ENCODE assay signal across 19 cellular contexts in genomic region chr4:74378573-74378972, GRCh38. TPM values are rescaled to one million over a fixed set of nuclear protein-coding genes. Genes with fewer than 3 reads are reported as not detected.
DNase-seq lines count a peak whose midpoint lies in the region; ATAC-seq and TF ChIP-seq lines count a peak whose summit lies in the region.
"Had no signal": no experiment of that assay in that cellular context is flagged by ENCODE, and none has a peak within 500 bp of the region (broad histone marks: within the 10 kb centered on the region; RNA-seq: fewer than 3 reads in every experiment).

No MANE protein-coding gene starts in this region.

- peak overlapping the region; percentile 77 for H3K4me3 Mint-ChIP-seq in Calu3 (ENCODE audit: low read depth, unreplicated experiment)
- H3K4me3 Mint-ChIP-seq in activated T-helper 17 cell treated with anti-CD3 and anti-CD28 coated beads, Interleukin-2, amount 50 U/mL, for 72 hours = no peak overlapping the region
- no peak overlapping the region for H3K4me3 Mint-ChIP-seq in activated CD4-positive, alpha-beta T cell treated with anti-CD3 and anti-CD28 coated beads, Interleukin-2, amount 10 ng/mL, durations not matched to agents 7 days and 5 days
- H3K4me3 Mint-ChIP-seq in stimulated activated naive CD8-positive, alpha-beta T cell treated with anti-CD3 and anti-CD28 coated beads, Interleukin-15, amount 100 ng/mL, for 72 hours = no peak overlapping the region

- H3K27me3 Mint-ChIP-seq in Calu3 (ENCODE audit: unreplicated experiment) = no peaks in the 10 kb centered on the region
- peaks cover 11% of the 10 kb centered on the region for H3K27me3 Mint-ChIP-seq in activated T-helper 17 cell treated with anti-CD3 and anti-CD28 coated beads, Interleukin-2, amount 50 U/mL, for 72 hours
- no peaks in the 10 kb centered on the region for H3K27me3 Mint-ChIP-seq in activated CD4-positive, alpha-beta T cell treated with anti-CD3 and anti-CD28 coated beads, Interleukin-2, amount 10 ng/mL, durations not matched to agents 7 days and 5 days
- no peaks in the 10 kb centered on the region for H3K27me3 Mint-ChIP-seq in stimulated activated naive CD8-positive, alpha-beta T cell treated with anti-CD3 and anti-CD28 coated beads, Interleukin-15, amount 100 ng/mL, for 72 hours

- TF ChIP-seq CTCF in Calu3 (IDR thresholded peaks at IDR 0.05; ENCODE audit: unreplicated experiment) (no peak), cardiac fibroblast (IDR thresholded peaks at IDR 0.05; ENCODE audit: low read depth, low read length) (no peak), RWPE1 (conservative IDR thresholded peaks at IDR 0.05; ENCODE audit: low read depth) (no peak)

- POLR2A ChIA-PET in RWPE1 (lab: Yijun Ruan, JAX; ENCODE audit: low non-redundant PET) = interaction anchor here (1.1 kb wide), 1 partner anchor 62 kb away, joined by 4 read pairs; no protein-coding TSS in a partner anchor
- POLR2A ChIA-PET in activated CD4-positive, alpha-beta T cell treated with anti-CD3 and anti-CD28 coated beads, Interleukin-2, amount 10 ng/mL, durations not matched to agents 7 days and 5 days (lab: Charles Lee) = no interaction called here

- H3K36me3 Mint-ChIP-seq in Calu3 (ENCODE audit: insufficient read depth, unreplicated experiment) = peaks cover 100% of the 10 kb centered on the region
- no peaks in the 10 kb centered on the region for H3K36me3 Mint-ChIP-seq in activated T-helper 17 cell treated with anti-CD3 and anti-CD28 coated beads, Interleukin-2, amount 50 U/mL, for 72 hours (ENCODE audit: low read depth)
- no peaks in the 10 kb centered on the region for H3K36me3 Mint-ChIP-seq in activated CD4-positive, alpha-beta T cell treated with anti-CD3 and anti-CD28 coated beads, Interleukin-2, amount 10 ng/mL, durations not matched to agents 7 days and 5 days (ENCODE audit: low read depth)

- H3K4me1 Mint-ChIP-seq in Calu3 (ENCODE audit: low read depth, unreplicated experiment) = peaks cover 15% of the 10 kb centered on the region
- peaks cover 5% of the 10 kb centered on the region for H3K4me1 Mint-ChIP-seq in activated T-helper 17 cell treated with anti-CD3 and anti-CD28 coated beads, Interleukin-2, amount 50 U/mL, for 72 hours
- H3K4me1 Mint-ChIP-seq in activated CD4-positive, alpha-beta T cell treated with anti-CD3 and anti-CD28 coated beads, Interleukin-2, amount 10 ng/mL, durations not matched to agents 7 days and 5 days = no peaks in the 10 kb centered on the region
- no peaks in the 10 kb centered on the region for H3K4me1 Mint-ChIP-seq in stimulated activated naive CD8-positive, alpha-beta T cell treated with anti-CD3 and anti-CD28 coated beads, Interleukin-15, amount 100 ng/mL, for 72 hours

- ATAC-seq in activated T-helper 17 cell treated with anti-CD3 and anti-CD28 coated beads, Interleukin-2, amount 50 U/mL, for 72 hours (replicated peaks) = no peak
- ATAC-seq in stimulated activated naive CD8-positive, alpha-beta T cell treated with anti-CD3 and anti-CD28 coated beads, Interleukin-15, amount 100 ng/mL, for 72 hours = no peak

- no peak for DNase-seq in Calu3
- peak; percentile 35 for DNase-seq in OCI-M1 (lab: John Stamatoyannopoulos, UW)
- peak; percentile 44 to 62 for DNase-seq in cardiac fibroblast (ENCODE audit: low read depth in 2 of 2)
- peak; percentile 43 for DNase-seq in iris pigment epithelial cell (ENCODE audit: low read depth)
- no peak for DNase-seq in RWPE1 (ENCODE audit: low spot score)
- DNase-seq in activated CD4-positive, alpha-beta T cell treated with anti-CD3 and anti-CD28 coated beads, Interleukin-2, amount 10 ng/mL, durations not matched to agents 7 days and 5 days = no peak
- no peak for DNase-seq in stimulated activated naive CD8-positive, alpha-beta T cell treated with anti-CD3 and anti-CD28 coated beads, Interleukin-15, amount 100 ng/mL, for 72 hours
- DNase-seq: BE2C, DMS79, MM.1S, NCI-H1048, NCI-H1417 treated with DMSO at 0.1 percent for 48 hours, NCI-H187, NCI-H2107, NCI-H446 treated with DMSO at 0.1 percent for 48 hours, NCI-H526 treated with DMSO at 0.1 percent for 48 hours had no signal

- BruUV-seq in Calu3 (replicated peaks; lab: Mats Ljungman, UMichigan) = no TSS peak

- no peak overlapping the region for H3K4me3 ChIP-seq in cardiac fibroblast (replicated peaks in 1 of 2; ENCODE audit: low read depth in 2 of 2, low read length in 2 of 2)
- H3K4me3 ChIP-seq: SJSA1 had no signal

- H3K9me3 Mint-ChIP-seq in Calu3 (ENCODE audit: low read depth, unreplicated experiment) = no peaks in the 10 kb centered on the region
- H3K9me3 Mint-ChIP-seq in activated T-helper 17 cell treated with anti-CD3 and anti-CD28 coated beads, Interleukin-2, amount 50 U/mL, for 72 hours = no peaks in the 10 kb centered on the region
- H3K9me3 Mint-ChIP-seq in activated CD4-positive, alpha-beta T cell treated with anti-CD3 and anti-CD28 coated beads, Interleukin-2, amount 10 ng/mL, durations not matched to agents 7 days and 5 days = no peaks in the 10 kb centered on the region
- no peaks in the 10 kb centered on the region for H3K9me3 Mint-ChIP-seq in stimulated activated naive CD8-positive, alpha-beta T cell treated with anti-CD3 and anti-CD28 coated beads, Interleukin-15, amount 100 ng/mL, for 72 hours

- H3K27ac Mint-ChIP-seq in Calu3 (ENCODE audit: unreplicated experiment) = peak overlapping the region; percentile 95
- no peak overlapping the region for H3K27ac Mint-ChIP-seq in activated T-helper 17 cell treated with anti-CD3 and anti-CD28 coated beads, Interleukin-2, amount 50 U/mL, for 72 hours
- no peak overlapping the region for H3K27ac Mint-ChIP-seq in activated CD4-positive, alpha-beta T cell treated with anti-CD3 and anti-CD28 coated beads, Interleukin-2, amount 10 ng/mL, durations not matched to agents 7 days and 5 days
- no peak overlapping the region for H3K27ac Mint-ChIP-seq in stimulated activated naive CD8-positive, alpha-beta T cell treated with anti-CD3 and anti-CD28 coated beads, Interleukin-15, amount 100 ng/mL, for 72 hours

- no peak overlapping the region for H3K27ac ChIP-seq in RWPE1
- H3K27ac ChIP-seq: SJSA1 had no signal

- CTCF ChIA-PET in Calu3 (lab: Charles Lee) (interaction anchor here (0.8 kb wide), 1 partner anchor 153 kb away, joined by 4 read pairs; no protein-coding TSS in a partner anchor), RWPE1 (lab: Yijun Ruan, JAX) (interaction anchor here (1.1 to 2.4 kb wide), 3 partner anchors 32 to 153 kb away, joined by 3 to 18 read pairs (median 4); partner anchors contain the start of gene AREG)
- CTCF ChIA-PET in activated CD4-positive, alpha-beta T cell treated with anti-CD3 and anti-CD28 coated beads, Interleukin-2, amount 10 ng/mL, durations not matched to agents 7 days and 5 days (lab: Charles Lee) = no interaction called here

- intact Hi-C loops in Calu3 (cut with micrococcal nuclease; ENCODE audit: unreplicated experiment) = loop anchor here (5.0 kb wide), 2 partner anchors 244 to 294 kb away; no protein-coding TSS in a partner anchor

RNA-seq across cellular contexts. Expression of gene EREG, which starts 13.6 kb away (rescaled TPM):
- total RNA-seq in Calu3 (2022) = 413 and 422 TPM in 2 replicates
- not detected for total RNA-seq in activated T-helper 17 cell treated with anti-CD3 and anti-CD28 coated beads, Interleukin-2, amount 50 U/mL, for 72 hours
- total RNA-seq in activated CD4-positive, alpha-beta T cell treated with anti-CD3 and anti-CD28 coated beads, Interleukin-2, amount 10 ng/mL, durations not matched to agents 7 days and 5 days = not detected
- total RNA-seq: H1, SJSA1 had no signal

Comparison
In these comparisons a context has a peak if more than half of its experiments do, and no peak if none do; other contexts are left out.
1. DNase-seq: peak in OCI-M1 (single experiment), cardiac fibroblast (2 of 2) and iris pigment epithelial cell (single experiment); none in Calu3 (single experiment), RWPE1 (single experiment), activated CD4-positive, alpha-beta T cell treated with anti-CD3 and anti-CD28 coated beads, Interleukin-2, amount 10 ng/mL, durations not matched to agents 7 days and 5 days (single experiment) and stimulated activated naive CD8-positive, alpha-beta T cell treated with anti-CD3 and anti-CD28 coated beads, Interleukin-15, amount 100 ng/mL, for 72 hours (0 of 2).
2. RNA of gene EREG, which starts 13.6 kb away (total RNA-seq): 413 to 422 TPM in Calu3; not detected in activated T-helper 17 cell treated with anti-CD3 and anti-CD28 coated beads, Interleukin-2, amount 50 U/mL, for 72 hours and not detected in activated CD4-positive, alpha-beta T cell treated with anti-CD3 and anti-CD28 coated beads, Interleukin-2, amount 10 ng/mL, durations not matched to agents 7 days and 5 days; every median in the first group is over 100 times any median in the second.